In the genomic region with DNA sequence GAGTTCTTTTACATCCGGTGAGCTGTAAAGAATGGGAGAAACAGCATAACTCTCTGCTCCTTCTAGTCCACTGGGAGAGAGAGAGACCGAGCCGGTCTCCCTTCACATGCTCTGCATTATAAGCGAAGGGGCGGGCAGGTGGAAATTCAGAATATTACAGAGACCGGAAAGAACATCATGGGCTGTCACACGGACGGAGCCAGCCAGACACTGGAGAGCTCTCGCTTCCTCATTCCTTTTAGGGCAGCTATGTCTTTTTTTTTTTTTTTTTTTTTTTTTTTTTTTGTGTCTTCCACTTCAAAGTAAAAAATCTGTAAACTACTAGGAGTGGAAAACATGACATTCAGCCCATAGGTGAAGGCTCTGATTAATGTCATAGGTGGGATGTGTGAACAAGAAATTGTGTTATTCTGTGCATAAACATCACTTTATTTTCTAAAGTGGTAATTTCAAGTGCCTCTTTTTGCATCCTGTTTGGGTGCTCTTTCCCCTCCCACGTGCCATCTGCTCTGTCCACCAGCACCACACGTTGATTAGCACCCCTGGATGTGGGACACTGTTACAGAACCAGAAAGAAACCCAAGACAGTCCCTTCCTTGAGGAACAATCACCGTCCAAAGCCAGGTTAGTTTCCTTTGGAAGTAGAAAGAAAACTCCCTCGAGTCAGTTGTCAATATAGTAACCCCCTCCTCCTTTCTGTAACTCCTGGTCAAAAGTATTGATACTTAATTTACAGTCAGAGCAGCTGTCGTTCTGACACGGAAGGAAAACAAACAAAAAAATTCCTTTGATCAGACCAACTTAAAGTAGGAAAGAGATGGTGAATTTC, we compare ENCODE assay signal across 8 cellular contexts. TPM values are rescaled to one million over a fixed set of nuclear protein-coding genes. Genes with fewer than 3 reads are reported as not detected.
A peak's percentile ranks its signal among the peaks of the same experiment; 100 is the strongest.
DNase-seq lines count a peak whose midpoint lies in the region; ATAC-seq and TF ChIP-seq lines count a peak whose summit lies in the region.

TAGAP (minus strand) TSS at position 93 of the 829 bp plus-strand sequence. CDS start 845 bp downstream, outside the sequence.

- H3F3A ChIP-seq in neural progenitor cell (ENCODE audit: low read depth), result no peaks in the 10 kb centered on the region

- peak; percentile 72 for ATAC-seq in GM21737 (IDR thresholded peaks at IDR 0.05; ENCODE audit: unreplicated experiment)
- peak; percentile 82 for ATAC-seq in Right ventricle myocardium inferior

- H3K27ac Mint-ChIP-seq in neural progenitor cell, result no peak within 1 kb of the TSS

- no peaks in the 10 kb centered on the region for H3K27me3 ChIP-seq in neural progenitor cell

- H3K4me3 Mint-ChIP-seq in neural progenitor cell, result no peak within 1 kb of the TSS

- H3K9me3 Mint-ChIP-seq in neural progenitor cell, result no peaks in the 10 kb centered on the region

- H3K36me3 Mint-ChIP-seq in neural progenitor cell, result no peaks in the 10 kb centered on the region

- H3K4me1 ChIP-seq in neural progenitor cell, result no peaks in the 10 kb centered on the region

- H3K9ac ChIP-seq in neural progenitor cell, result no peak within 1 kb of the TSS

- H4K20me1 ChIP-seq in neural progenitor cell (ENCODE audit: low read depth), result no peaks in the 10 kb centered on the region

- intact Hi-C loops in Right ventricle myocardium inferior (cut with DNase I), result loop anchor here (5.0 kb wide), 1 partner anchor 38 kb away; no protein-coding TSS in a partner anchor

- H3K79me2 ChIP-seq in neural progenitor cell (ENCODE audit: low read depth), result no peaks in the 10 kb centered on the region

- no peaks in the 10 kb centered on the region for H3K36me3 ChIP-seq in neural progenitor cell

- H3K4me1 Mint-ChIP-seq in neural progenitor cell, result peaks cover 21% of the 10 kb centered on the region

- H3K9me3 ChIP-seq in neural progenitor cell (ENCODE audit: low read depth), result no peaks in the 10 kb centered on the region

- no peak for TF ChIP-seq CTCF in GM12864 (IDR thresholded peaks at IDR 0.05; ENCODE audit: low read depth, low read length, missing control alignments)
- no peak for TF ChIP-seq CTCF in neural progenitor cell (IDR thresholded peaks at IDR 0.05)

- H3K27ac ChIP-seq in neural progenitor cell, result no peak within 1 kb of the TSS

- peaks cover 4% of the 10 kb centered on the region for H3K27me3 Mint-ChIP-seq in neural progenitor cell (ENCODE audit: insufficient read depth, low read depth)

- peak within 1 kb of the TSS; percentile 46 for H3K4me3 ChIP-seq in GM12864 (ENCODE audit: low read depth, low read length)
- H3K4me3 ChIP-seq in neural progenitor cell, result no peak within 1 kb of the TSS

- no peak within 1 kb of the TSS for H2AFZ ChIP-seq in neural progenitor cell (replicated peaks)

- peak; percentile 85 for DNase-seq in GM12864 (ENCODE audit: low read depth)
- peak; percentile 41 for DNase-seq in NCI-H2171 (lab: John Stamatoyannopoulos, UW)
- DNase-seq in activated CD8-positive, alpha-beta memory T cell treated with anti-CD3 and anti-CD28 coated beads for 48 hours (ENCODE audit: low read depth in 2 of 3, low spot score in 2 of 3), result peak in 2 of 3 experiments; percentile 54 to 62
- peak; percentile 89 for DNase-seq in Right ventricle myocardium inferior (ENCODE audit: missing footprints)
- peak; percentile 72 for DNase-seq in stimulated activated CD4-positive, alpha-beta T cell treated with anti-CD3 and anti-CD28 coated beads, Interleukin-12 subunit alpha, Interleukin-12 subunit beta, amount 100 ng/mL, for 4 hours
- no peak for DNase-seq in neural progenitor cell (ENCODE audit: low spot score)
- DNase-seq in NCI-H1436 treated with DMSO at 0.1 percent for 48 hours (lab: John Stamatoyannopoulos, UW), result no peak

- no peak within 1 kb of the TSS for H3K4me2 ChIP-seq in neural progenitor cell

RNA-seq across cellular contexts. Expression of gene TAGAP, which starts in this region (rescaled TPM):
- total RNA-seq in Right ventricle myocardium inferior (1.7 TPM), neural progenitor cell (ENCODE audit: low replicate concordance) (not detected in 2 replicates)

Comparison
In these comparisons a context has a peak if more than half of its experiments do, and no peak if none do; other contexts are left out.
1. DNase-seq: peak in GM12864 (single experiment), NCI-H2171 (single experiment), activated CD8-positive, alpha-beta memory T cell treated with anti-CD3 and anti-CD28 coated beads for 48 hours (2 of 3), Right ventricle myocardium inferior (single experiment) and stimulated activated CD4-positive, alpha-beta T cell treated with anti-CD3 and anti-CD28 coated beads, Interleukin-12 subunit alpha, Interleukin-12 subunit beta, amount 100 ng/mL, for 4 hours (single experiment); none in neural progenitor cell (single experiment) and NCI-H1436 treated with DMSO at 0.1 percent for 48 hours (single experiment).